ENCODE assay signal across 9 cellular contexts in the genomic region with DNA sequence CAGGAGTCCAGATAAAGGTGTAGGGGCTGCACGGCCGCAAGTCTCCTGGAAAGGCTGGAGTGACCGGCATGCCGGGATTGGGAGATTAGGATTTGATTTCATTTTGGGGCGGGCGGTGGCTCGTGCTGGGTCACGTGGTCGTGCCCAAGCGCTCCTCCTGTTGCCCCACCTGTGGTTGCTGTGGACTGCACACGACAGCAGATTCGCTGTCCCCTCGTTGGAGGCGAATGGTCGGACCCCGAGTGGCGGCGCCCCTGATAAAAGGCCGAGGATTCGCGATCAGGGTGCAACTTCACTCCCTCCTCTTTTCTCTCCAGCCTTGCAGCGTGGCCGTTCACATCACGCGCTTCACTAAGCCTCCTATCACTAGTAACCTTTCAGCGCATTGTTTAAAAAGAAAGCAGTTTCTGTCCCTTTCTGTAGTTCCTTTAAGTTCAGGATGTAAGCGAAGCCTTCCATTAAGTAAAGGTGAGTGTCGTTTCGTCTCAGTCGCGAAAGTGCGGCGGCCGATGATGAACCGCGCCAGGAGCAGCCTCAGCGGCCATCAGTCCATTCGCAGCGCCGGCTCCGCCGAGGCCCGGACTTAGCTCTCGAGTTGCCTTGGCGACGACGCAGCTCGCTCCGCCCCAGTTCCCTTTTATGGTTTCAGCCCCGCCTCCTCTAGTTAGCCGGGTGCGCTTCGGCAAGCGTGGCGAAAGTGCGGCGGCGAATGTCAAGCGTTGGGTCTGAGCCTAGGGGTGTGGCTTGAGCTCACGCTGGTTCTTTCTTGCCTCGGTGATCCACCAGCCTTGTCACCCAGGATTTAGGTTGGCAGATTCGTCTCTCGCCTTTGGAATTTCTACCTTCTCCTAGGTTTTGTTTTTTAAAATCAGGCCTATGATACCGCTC. TPM values are rescaled to one million over a fixed set of nuclear protein-coding genes. Genes with fewer than 3 reads are reported as not detected.
DNase-seq lines count a peak whose midpoint lies in the region; ATAC-seq and TF ChIP-seq lines count a peak whose summit lies in the region.
"Had no signal": no experiment of that assay in that cellular context is flagged by ENCODE, and none has a peak within 500 bp of the region (broad histone marks: within the 10 kb centered on the region; RNA-seq: fewer than 3 reads in every experiment).

No MANE protein-coding gene starts in this region.

- H3K27me3 ChIP-seq in lung (ENCODE audit: control insufficient read depth, insufficient read depth): no peaks in the 10 kb centered on the region

- ATAC-seq in GM19043 (IDR thresholded peaks at IDR 0.05; ENCODE audit: low read depth, unreplicated experiment): peak; percentile 54
- peak; percentile 59 for ATAC-seq in HG03378 (IDR thresholded peaks at IDR 0.05; ENCODE audit: unreplicated experiment)
- ATAC-seq in lung (ENCODE audit: insufficient read depth, low FRiP score): peak; percentile 89

- peaks cover 7 to 15% of the 10 kb centered on the region in 2 donors for H3K4me1 ChIP-seq in lung (ENCODE audit: control insufficient read depth in 2 of 2, insufficient read depth in 2 of 2, low read length in 2 of 2)

- H3K27ac ChIP-seq in lung (ENCODE audit: low read depth in 1 of 2, low read length in 1 of 2): peak overlapping the region; percentile 69 to 84

- peak; percentile 99 for DNase-seq in AG10803 (ENCODE audit: low read depth)
- peak; percentile 98 for DNase-seq in NCI-H774 (lab: John Stamatoyannopoulos, UW)
- peak; percentile 92 to 93 for DNase-seq in activated CD8-positive, alpha-beta memory T cell treated with anti-CD3 and anti-CD28 coated beads for 4 hours (ENCODE audit: low read depth in 2 of 2)
- peak; percentile 96 for DNase-seq in effector CD8-positive, alpha-beta T cell (lab: John Stamatoyannopoulos, UW)
- peak; percentile 98 for DNase-seq in lung (ENCODE audit: low spot score)
- peak; percentile 85 to 97 (median 94) for DNase-seq in stimulated activated CD4-positive, alpha-beta T cell treated with anti-CD3 and anti-CD28 coated beads, TNF-alpha, amount 100 ng/mL, for 1 hour (ENCODE audit: low read depth in 3 of 3, low spot score in 1 of 3)

- peaks cover 0 to 4% of the 10 kb centered on the region in 2 donors for H3K36me3 ChIP-seq in lung (ENCODE audit: control insufficient read depth in 2 of 2, insufficient read depth in 2 of 2, low read length in 2 of 2)

- H3K4me3 ChIP-seq in AG10803 (ENCODE audit: low read length) (peak overlapping the region; percentile 88), lung (peak overlapping the region; percentile 11)

- no peaks in the 10 kb centered on the region for H3K9me3 ChIP-seq in lung (ENCODE audit: control insufficient read depth in 2 of 2, insufficient read depth in 1 of 2, low read length in 1 of 2)

- TF ChIP-seq CTCF in AG10803 (conservative IDR thresholded peaks at IDR 0.05; ENCODE audit: low read length) (no peak), lung (IDR thresholded peaks at IDR 0.05; ENCODE audit: control extremely low read depth, extremely low read depth) (no peak)

- WGBS in lung, 2 donors: 18 to 20% methylated on average over 64 of the region's 64 CpGs

RNA-seq across cellular contexts. Expression of a gene that starts 1.7 kb away (rescaled TPM):
- total RNA-seq in lung: 10 to 100 TPM; 20.7 to 31.1 TPM
- 10 to 100 TPM; 19.2 to 39.7 TPM for polyA plus RNA-seq in lung

RNA-seq across cellular contexts. Expression of a gene that starts 12.2 kb away (rescaled TPM):
- 10 to 100 TPM; 18.7 to 21.1 TPM for total RNA-seq in lung
- polyA plus RNA-seq in lung: 10 to 100 TPM; 24.3 to 29.0 TPM

RNA-seq across cellular contexts. Expression of a gene that starts 15.0 kb away (rescaled TPM):
- total RNA-seq in lung: 1 to 10 TPM in 1 of 2 donors, under 1 TPM in 1; 0.43 to 3.8 TPM
- 1 to 10 TPM; 1.9 to 3.9 TPM for polyA plus RNA-seq in lung
- total RNA-seq: HT1080 had no signal

RNA-seq across cellular contexts. Expression of a gene that starts 52.4 kb away (rescaled TPM):
- total RNA-seq in lung: 10 to 100 TPM; 23.9 to 73.9 TPM
- 100 to 1,000 TPM in 1 of 2 donors, 10 to 100 TPM in 1; 41.2 to 107 TPM for polyA plus RNA-seq in lung

Comparison
In these comparisons a context has a peak if more than half of its experiments do, and no peak if none do; other contexts are left out.
1. Peak in every context shown above with its lines: DNase-seq, ATAC-seq, H3K4me3 ChIP-seq and H3K27ac ChIP-seq.